Comparison of ENCODE assay signal across 1 cellular context in the genomic region with DNA sequence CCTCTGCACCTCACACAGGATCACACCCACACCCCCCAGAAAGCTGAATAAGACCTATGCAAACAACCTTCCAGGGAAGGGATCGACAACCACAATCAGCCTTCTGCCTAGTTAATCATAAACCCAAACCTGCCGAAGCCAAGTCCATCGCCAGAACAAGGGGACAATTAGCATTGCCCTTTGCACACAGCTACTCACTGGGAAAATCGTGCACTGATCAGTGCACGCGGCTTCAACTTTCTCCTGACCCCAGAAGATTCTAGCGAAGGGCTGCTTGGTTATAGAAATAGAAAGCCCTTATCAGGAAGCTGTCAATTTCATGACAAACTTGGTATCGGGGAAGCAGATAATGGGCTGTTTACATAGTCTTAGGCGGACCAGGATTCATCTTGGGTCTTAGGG.
TF ChIP-seq lines count a peak whose summit lies in the region.

No MANE protein-coding gene starts in this region.

TF ChIP-seq in HepG2, 621 proteins besides CTCF, POLR2A, EP300 and RAD21 (continued from another document and continues in another):
- TF ChIP-seq HMGA1 (CRISPR knock-in tag; conservative IDR thresholded peaks at IDR 0.05) (no peak), ZNF775 (CRISPR knock-in tag; IDR thresholded peaks at IDR 0.05; ENCODE audit: borderline replicate concordance) (no peak), ATM (IDR thresholded peaks at IDR 0.05; ENCODE audit: borderline replicate concordance) (no peak), ZNF180 (CRISPR knock-in tag; IDR thresholded peaks at IDR 0.05; ENCODE audit: borderline replicate concordance, low read depth) (no peak), CBFB (CRISPR knock-in tag; IDR thresholded peaks at IDR 0.05) (no peak), ZNF629 (CRISPR knock-in tag; conservative IDR thresholded peaks at IDR 0.05) (no peak), SMAD9 (CRISPR knock-in tag; IDR thresholded peaks at IDR 0.05) (no peak), ZFP82 (CRISPR knock-in tag; IDR thresholded peaks at IDR 0.05; ENCODE audit: borderline replicate concordance) (no peak), DNMT3B (CRISPR knock-in tag; conservative IDR thresholded peaks at IDR 0.05) (0 out of 2 replicates have a peak, but pooled peaks have one; percentile 26), ATRX (CRISPR knock-in tag; IDR thresholded peaks at IDR 0.05; ENCODE audit: borderline replicate concordance) (no peak), EZH2 (conservative IDR thresholded peaks at IDR 0.05; ENCODE audit: low read depth, low read length) (no peak), RFX3 (CRISPR knock-in tag; IDR thresholded peaks at IDR 0.05) (no peak), NR2F1 (CRISPR knock-in tag; IDR thresholded peaks at IDR 0.05) (no peak), TBL1XR1 (IDR thresholded peaks at IDR 0.05; ENCODE audit: borderline replicate concordance, low read length, partially characterized antibody) (no peak), ZNF350 (CRISPR knock-in tag; IDR thresholded peaks at IDR 0.05; ENCODE audit: borderline replicate concordance, low read depth) (no peak), SIX4 (CRISPR knock-in tag; IDR thresholded peaks at IDR 0.05) (no peak), TBX2 (CRISPR knock-in tag; IDR thresholded peaks at IDR 0.05; ENCODE audit: borderline replicate concordance) (peak; percentile 75; the same call in 1 of the 2 replicates), GATAD2A (CRISPR knock-in tag; IDR thresholded peaks at IDR 0.05) (peak; percentile 88), ZNF780A (CRISPR knock-in tag; IDR thresholded peaks at IDR 0.05) (no peak), YY1 (IDR thresholded peaks at IDR 0.05; ENCODE audit: insufficient read depth, insufficient replicate concordance, low read depth, low read length) (no peak), MAFG (CRISPR knock-in tag; IDR thresholded peaks at IDR 0.05) (no peak), HDAC6 (IDR thresholded peaks at IDR 0.05; ENCODE audit: low read depth, low read length) (no peak), TGIF2 (CRISPR knock-in tag; IDR thresholded peaks at IDR 0.05) (no peak), TRIM24 (CRISPR knock-in tag; IDR thresholded peaks at IDR 0.05) (no peak), CEBPB (IDR thresholded peaks at IDR 0.05; ENCODE audit: borderline replicate concordance, low read depth, low read length) (no peak), ZNF572 (CRISPR knock-in tag; IDR thresholded peaks at IDR 0.05) (no peak), MXD4 (CRISPR knock-in tag; IDR thresholded peaks at IDR 0.05) (0 out of 2 replicates have a peak, but pooled peaks have one; percentile 19), RCOR2 (CRISPR knock-in tag; IDR thresholded peaks at IDR 0.05) (peak; percentile 80; the same call in 1 of the 2 replicates)
- TF ChIP-seq, protein P1, sequence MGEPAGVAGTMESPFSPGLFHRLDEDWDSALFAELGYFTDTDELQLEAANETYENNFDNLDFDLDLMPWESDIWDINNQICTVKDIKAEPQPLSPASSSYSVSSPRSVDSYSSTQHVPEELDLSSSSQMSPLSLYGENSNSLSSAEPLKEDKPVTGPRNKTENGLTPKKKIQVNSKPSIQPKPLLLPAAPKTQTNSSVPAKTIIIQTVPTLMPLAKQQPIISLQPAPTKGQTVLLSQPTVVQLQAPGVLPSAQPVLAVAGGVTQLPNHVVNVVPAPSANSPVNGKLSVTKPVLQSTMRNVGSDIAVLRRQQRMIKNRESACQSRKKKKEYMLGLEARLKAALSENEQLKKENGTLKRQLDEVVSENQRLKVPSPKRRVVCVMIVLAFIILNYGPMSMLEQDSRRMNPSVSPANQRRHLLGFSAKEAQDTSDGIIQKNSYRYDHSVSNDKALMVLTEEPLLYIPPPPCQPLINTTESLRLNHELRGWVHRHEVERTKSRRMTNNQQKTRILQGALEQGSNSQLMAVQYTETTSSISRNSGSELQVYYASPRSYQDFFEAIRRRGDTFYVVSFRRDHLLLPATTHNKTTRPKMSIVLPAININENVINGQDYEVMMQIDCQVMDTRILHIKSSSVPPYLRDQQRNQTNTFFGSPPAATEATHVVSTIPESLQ (CRISPR knock-in tag; conservative IDR thresholded peaks at IDR 0.05): no peak
- TF ChIP-seq, protein P2, sequence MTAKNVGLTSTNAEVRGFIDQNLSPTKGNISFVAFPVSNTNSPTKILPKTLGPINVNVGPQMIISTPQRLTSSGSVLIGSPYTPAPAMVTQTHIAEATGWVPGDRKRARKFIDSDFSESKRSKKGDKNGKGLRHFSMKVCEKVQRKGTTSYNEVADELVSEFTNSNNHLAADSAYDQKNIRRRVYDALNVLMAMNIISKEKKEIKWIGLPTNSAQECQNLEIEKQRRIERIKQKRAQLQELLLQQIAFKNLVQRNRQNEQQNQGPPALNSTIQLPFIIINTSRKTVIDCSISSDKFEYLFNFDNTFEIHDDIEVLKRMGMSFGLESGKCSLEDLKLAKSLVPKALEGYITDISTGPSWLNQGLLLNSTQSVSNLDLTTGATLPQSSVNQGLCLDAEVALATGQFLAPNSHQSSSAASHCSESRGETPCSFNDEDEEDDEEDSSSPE (CRISPR knock-in tag; IDR thresholded peaks at IDR 0.05): peak; percentile 74
- TF ChIP-seq, protein P3, sequence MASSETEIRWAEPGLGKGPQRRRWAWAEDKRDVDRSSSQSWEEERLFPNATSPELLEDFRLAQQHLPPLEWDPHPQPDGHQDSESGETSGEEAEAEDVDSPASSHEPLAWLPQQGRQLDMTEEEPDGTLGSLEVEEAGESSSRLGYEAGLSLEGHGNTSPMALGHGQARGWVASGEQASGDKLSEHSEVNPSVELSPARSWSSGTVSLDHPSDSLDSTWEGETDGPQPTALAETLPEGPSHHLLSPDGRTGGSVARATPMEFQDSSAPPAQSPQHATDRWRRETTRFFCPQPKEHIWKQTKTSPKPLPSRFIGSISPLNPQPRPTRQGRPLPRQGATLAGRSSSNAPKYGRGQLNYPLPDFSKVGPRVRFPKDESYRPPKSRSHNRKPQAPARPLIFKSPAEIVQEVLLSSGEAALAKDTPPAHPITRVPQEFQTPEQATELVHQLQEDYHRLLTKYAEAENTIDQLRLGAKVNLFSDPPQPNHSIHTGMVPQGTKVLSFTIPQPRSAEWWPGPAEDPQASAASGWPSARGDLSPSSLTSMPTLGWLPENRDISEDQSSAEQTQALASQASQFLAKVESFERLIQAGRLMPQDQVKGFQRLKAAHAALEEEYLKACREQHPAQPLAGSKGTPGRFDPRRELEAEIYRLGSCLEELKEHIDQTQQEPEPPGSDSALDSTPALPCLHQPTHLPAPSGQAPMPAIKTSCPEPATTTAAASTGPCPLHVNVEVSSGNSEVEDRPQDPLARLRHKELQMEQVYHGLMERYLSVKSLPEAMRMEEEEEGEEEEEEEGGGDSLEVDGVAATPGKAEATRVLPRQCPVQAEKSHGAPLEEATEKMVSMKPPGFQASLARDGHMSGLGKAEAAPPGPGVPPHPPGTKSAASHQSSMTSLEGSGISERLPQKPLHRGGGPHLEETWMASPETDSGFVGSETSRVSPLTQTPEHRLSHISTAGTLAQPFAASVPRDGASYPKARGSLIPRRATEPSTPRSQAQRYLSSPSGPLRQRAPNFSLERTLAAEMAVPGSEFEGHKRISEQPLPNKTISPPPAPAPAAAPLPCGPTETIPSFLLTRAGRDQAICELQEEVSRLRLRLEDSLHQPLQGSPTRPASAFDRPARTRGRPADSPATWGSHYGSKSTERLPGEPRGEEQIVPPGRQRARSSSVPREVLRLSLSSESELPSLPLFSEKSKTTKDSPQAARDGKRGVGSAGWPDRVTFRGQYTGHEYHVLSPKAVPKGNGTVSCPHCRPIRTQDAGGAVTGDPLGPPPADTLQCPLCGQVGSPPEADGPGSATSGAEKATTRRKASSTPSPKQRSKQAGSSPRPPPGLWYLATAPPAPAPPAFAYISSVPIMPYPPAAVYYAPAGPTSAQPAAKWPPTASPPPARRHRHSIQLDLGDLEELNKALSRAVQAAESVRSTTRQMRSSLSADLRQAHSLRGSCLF (CRISPR knock-in tag; IDR thresholded peaks at IDR 0.05; ENCODE audit: borderline replicate concordance): no peak
- TF ChIP-seq, protein P4, sequence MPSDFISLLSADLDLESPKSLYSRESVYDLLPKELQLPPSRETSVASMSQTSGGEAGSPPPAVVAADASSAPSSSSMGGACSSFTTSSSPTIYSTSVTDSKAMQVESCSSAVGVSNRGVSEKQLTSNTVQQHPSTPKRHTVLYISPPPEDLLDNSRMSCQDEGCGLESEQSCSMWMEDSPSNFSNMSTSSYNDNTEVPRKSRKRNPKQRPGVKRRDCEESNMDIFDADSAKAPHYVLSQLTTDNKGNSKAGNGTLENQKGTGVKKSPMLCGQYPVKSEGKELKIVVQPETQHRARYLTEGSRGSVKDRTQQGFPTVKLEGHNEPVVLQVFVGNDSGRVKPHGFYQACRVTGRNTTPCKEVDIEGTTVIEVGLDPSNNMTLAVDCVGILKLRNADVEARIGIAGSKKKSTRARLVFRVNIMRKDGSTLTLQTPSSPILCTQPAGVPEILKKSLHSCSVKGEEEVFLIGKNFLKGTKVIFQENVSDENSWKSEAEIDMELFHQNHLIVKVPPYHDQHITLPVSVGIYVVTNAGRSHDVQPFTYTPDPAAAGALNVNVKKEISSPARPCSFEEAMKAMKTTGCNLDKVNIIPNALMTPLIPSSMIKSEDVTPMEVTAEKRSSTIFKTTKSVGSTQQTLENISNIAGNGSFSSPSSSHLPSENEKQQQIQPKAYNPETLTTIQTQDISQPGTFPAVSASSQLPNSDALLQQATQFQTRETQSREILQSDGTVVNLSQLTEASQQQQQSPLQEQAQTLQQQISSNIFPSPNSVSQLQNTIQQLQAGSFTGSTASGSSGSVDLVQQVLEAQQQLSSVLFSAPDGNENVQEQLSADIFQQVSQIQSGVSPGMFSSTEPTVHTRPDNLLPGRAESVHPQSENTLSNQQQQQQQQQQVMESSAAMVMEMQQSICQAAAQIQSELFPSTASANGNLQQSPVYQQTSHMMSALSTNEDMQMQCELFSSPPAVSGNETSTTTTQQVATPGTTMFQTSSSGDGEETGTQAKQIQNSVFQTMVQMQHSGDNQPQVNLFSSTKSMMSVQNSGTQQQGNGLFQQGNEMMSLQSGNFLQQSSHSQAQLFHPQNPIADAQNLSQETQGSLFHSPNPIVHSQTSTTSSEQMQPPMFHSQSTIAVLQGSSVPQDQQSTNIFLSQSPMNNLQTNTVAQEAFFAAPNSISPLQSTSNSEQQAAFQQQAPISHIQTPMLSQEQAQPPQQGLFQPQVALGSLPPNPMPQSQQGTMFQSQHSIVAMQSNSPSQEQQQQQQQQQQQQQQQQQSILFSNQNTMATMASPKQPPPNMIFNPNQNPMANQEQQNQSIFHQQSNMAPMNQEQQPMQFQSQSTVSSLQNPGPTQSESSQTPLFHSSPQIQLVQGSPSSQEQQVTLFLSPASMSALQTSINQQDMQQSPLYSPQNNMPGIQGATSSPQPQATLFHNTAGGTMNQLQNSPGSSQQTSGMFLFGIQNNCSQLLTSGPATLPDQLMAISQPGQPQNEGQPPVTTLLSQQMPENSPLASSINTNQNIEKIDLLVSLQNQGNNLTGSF (CRISPR knock-in tag; IDR thresholded peaks at IDR 0.05): no peak
- TF ChIP-seq, protein P5, sequence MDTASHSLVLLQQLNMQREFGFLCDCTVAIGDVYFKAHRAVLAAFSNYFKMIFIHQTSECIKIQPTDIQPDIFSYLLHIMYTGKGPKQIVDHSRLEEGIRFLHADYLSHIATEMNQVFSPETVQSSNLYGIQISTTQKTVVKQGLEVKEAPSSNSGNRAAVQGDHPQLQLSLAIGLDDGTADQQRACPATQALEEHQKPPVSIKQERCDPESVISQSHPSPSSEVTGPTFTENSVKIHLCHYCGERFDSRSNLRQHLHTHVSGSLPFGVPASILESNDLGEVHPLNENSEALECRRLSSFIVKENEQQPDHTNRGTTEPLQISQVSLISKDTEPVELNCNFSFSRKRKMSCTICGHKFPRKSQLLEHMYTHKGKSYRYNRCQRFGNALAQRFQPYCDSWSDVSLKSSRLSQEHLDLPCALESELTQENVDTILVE (CRISPR knock-in tag; IDR thresholded peaks at IDR 0.05): no peak
- TF ChIP-seq, protein P6, sequence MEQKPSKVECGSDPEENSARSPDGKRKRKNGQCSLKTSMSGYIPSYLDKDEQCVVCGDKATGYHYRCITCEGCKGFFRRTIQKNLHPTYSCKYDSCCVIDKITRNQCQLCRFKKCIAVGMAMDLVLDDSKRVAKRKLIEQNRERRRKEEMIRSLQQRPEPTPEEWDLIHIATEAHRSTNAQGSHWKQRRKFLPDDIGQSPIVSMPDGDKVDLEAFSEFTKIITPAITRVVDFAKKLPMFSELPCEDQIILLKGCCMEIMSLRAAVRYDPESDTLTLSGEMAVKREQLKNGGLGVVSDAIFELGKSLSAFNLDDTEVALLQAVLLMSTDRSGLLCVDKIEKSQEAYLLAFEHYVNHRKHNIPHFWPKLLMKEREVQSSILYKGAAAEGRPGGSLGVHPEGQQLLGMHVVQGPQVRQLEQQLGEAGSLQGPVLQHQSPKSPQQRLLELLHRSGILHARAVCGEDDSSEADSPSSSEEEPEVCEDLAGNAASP (CRISPR knock-in tag; IDR thresholded peaks at IDR 0.05; ENCODE audit: borderline replicate concordance): peak; percentile 67; the same call in 1 of the 2 replicates
- TF ChIP-seq, protein P7, sequence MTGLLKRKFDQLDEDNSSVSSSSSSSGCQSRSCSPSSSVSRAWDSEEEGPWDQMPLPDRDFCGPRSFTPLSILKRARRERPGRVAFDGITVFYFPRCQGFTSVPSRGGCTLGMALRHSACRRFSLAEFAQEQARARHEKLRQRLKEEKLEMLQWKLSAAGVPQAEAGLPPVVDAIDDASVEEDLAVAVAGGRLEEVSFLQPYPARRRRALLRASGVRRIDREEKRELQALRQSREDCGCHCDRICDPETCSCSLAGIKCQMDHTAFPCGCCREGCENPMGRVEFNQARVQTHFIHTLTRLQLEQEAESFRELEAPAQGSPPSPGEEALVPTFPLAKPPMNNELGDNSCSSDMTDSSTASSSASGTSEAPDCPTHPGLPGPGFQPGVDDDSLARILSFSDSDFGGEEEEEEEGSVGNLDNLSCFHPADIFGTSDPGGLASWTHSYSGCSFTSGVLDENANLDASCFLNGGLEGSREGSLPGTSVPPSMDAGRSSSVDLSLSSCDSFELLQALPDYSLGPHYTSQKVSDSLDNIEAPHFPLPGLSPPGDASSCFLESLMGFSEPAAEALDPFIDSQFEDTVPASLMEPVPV (CRISPR knock-in tag; IDR thresholded peaks at IDR 0.05): no peak
- TF ChIP-seq, protein P8, sequence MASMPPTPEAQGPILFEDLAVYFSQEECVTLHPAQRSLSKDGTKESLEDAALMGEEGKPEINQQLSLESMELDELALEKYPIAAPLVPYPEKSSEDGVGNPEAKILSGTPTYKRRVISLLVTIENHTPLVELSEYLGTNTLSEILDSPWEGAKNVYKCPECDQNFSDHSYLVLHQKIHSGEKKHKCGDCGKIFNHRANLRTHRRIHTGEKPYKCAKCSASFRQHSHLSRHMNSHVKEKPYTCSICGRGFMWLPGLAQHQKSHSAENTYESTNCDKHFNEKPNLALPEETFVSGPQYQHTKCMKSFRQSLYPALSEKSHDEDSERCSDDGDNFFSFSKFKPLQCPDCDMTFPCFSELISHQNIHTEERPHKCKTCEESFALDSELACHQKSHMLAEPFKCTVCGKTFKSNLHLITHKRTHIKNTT (CRISPR knock-in tag; IDR thresholded peaks at IDR 0.05): no peak
